7 cellular contexts compared by ENCODE assay signal in the genomic region with DNA sequence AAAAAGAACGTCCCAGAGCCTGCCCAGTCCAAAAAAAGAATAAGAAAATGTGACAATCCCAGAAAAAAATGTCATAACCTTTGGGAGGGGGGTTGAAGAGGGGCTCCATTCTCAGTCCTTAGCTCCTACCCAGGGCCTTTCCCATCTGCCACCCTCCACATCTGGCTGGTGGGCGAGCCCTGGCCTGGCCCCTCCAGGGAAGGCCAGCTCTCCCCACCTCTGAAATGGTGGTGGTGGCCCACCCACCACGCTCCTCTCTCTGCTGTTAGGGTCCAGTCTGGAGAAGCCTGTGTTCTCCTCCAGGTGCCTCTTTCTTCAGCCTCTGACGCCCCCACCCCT. TPM values are rescaled to one million over a fixed set of nuclear protein-coding genes. Genes with fewer than 3 reads are reported as not detected.
A peak's percentile ranks its signal among the peaks of the same experiment; 100 is the strongest.
DNase-seq lines count a peak whose midpoint lies in the region; ATAC-seq and TF ChIP-seq lines count a peak whose summit lies in the region.

No MANE protein-coding gene starts in this region.

- H3K4me3 ChIP-seq in iPS-20b (ENCODE audit: low read length), result peak overlapping the region; percentile 73

- peaks cover 8% of the 10 kb centered on the region; the same call in 1 of the 2 replicates for H3K4me1 Mint-ChIP-seq in HFFc6 (ENCODE audit: low read depth)
- peaks cover 21% of the 10 kb centered on the region for H3K4me1 Mint-ChIP-seq in activated T-helper 2 cell treated with anti-CD3 and anti-CD28 coated beads, Interferon-gamma antibody, Interleukin-2, Interleukin-4, amounts not matched to agents 10 μg/mL and 5 μg/mL and 100 μg/mL, durations not matched to agents 14 hours and 24 hours and 36 hours (ENCODE audit: low read depth)
- H3K4me1 Mint-ChIP-seq in stimulated activated naive B cell treated with anti-CD40 and anti-IgM and Interleukin-4, amounts not matched to agents 10 μg/mL and 1 μg/mL and 100 μg/mL, for 72 hours, result peaks cover 50 to 88% of the 10 kb centered on the region in 2 donors

- TF ChIP-seq CTCF in HFFc6 (IDR thresholded peaks at IDR 0.05), result no peak

- no peak for DNase-seq in HFFc6
- no peak for DNase-seq in activated T-helper 2 cell treated with anti-CD3 and anti-CD28 coated beads, Interferon-gamma antibody, Interleukin-2, Interleukin-4, amounts not matched to agents 10 μg/mL and 5 μg/mL and 100 μg/mL, durations not matched to agents 14 hours and 24 hours and 36 hours (ENCODE audit: low spot score)
- DNase-seq in stimulated activated naive B cell treated with anti-CD40 and anti-IgM and Interleukin-4, amounts not matched to agents 10 μg/mL and 1 μg/mL and 100 μg/mL, for 72 hours, result no peak
- DNase-seq in OCI-M1 (lab: John Stamatoyannopoulos, UW), result no peak

- no peaks in the 10 kb centered on the region for H3K36me3 Mint-ChIP-seq in HFFc6 (ENCODE audit: low read depth)
- peaks cover 18% of the 10 kb centered on the region for H3K36me3 Mint-ChIP-seq in activated T-helper 2 cell treated with anti-CD3 and anti-CD28 coated beads, Interferon-gamma antibody, Interleukin-2, Interleukin-4, amounts not matched to agents 10 μg/mL and 5 μg/mL and 100 μg/mL, durations not matched to agents 14 hours and 24 hours and 36 hours (ENCODE audit: low read depth)
- peaks cover 19 to 24% of the 10 kb centered on the region in 2 donors for H3K36me3 Mint-ChIP-seq in stimulated activated naive B cell treated with anti-CD40 and anti-IgM and Interleukin-4, amounts not matched to agents 10 μg/mL and 1 μg/mL and 100 μg/mL, for 72 hours

- ATAC-seq in stimulated activated naive B cell treated with anti-CD40 and anti-IgM and Interleukin-4, amounts not matched to agents 10 μg/mL and 1 μg/mL and 100 μg/mL, for 72 hours (replicated peaks), result no peak
- ATAC-seq in GM21447 (IDR thresholded peaks at IDR 0.05; ENCODE audit: unreplicated experiment) (no peak), GM21423 (IDR thresholded peaks at IDR 0.05; ENCODE audit: unreplicated experiment) (no peak)

- peaks cover 38% of the 10 kb centered on the region for H3K27me3 ChIP-seq in iPS-20b (ENCODE audit: insufficient read depth, low read length)

- H3K9me3 ChIP-seq in iPS-20b (ENCODE audit: insufficient read depth, low read depth, low read length), result no peaks in the 10 kb centered on the region

- no peak overlapping the region for H3K27ac Mint-ChIP-seq in HFFc6
- H3K27ac Mint-ChIP-seq in activated T-helper 2 cell treated with anti-CD3 and anti-CD28 coated beads, Interferon-gamma antibody, Interleukin-2, Interleukin-4, amounts not matched to agents 10 μg/mL and 5 μg/mL and 100 μg/mL, durations not matched to agents 14 hours and 24 hours and 36 hours, result peak overlapping the region; percentile 80
- peak overlapping the region; percentile 95 for H3K27ac Mint-ChIP-seq in stimulated activated naive B cell treated with anti-CD40 and anti-IgM and Interleukin-4, amounts not matched to agents 10 μg/mL and 1 μg/mL and 100 μg/mL, for 72 hours

- no peaks in the 10 kb centered on the region for H3K36me3 ChIP-seq in iPS-20b (ENCODE audit: insufficient read depth, low read depth, low read length)

- H3K27ac ChIP-seq in iPS-20b (ENCODE audit: low read length), result no peak overlapping the region

- peak overlapping the region; percentile 89 for H3K4me3 Mint-ChIP-seq in HFFc6
- H3K4me3 Mint-ChIP-seq in activated T-helper 2 cell treated with anti-CD3 and anti-CD28 coated beads, Interferon-gamma antibody, Interleukin-2, Interleukin-4, amounts not matched to agents 10 μg/mL and 5 μg/mL and 100 μg/mL, durations not matched to agents 14 hours and 24 hours and 36 hours (ENCODE audit: low read depth), result peak overlapping the region; percentile 95
- H3K4me3 Mint-ChIP-seq in stimulated activated naive B cell treated with anti-CD40 and anti-IgM and Interleukin-4, amounts not matched to agents 10 μg/mL and 1 μg/mL and 100 μg/mL, for 72 hours, result peak overlapping the region; percentile 94 to 97

- peaks cover 13% of the 10 kb centered on the region for H3K27me3 Mint-ChIP-seq in HFFc6 (ENCODE audit: insufficient read depth)
- peaks cover 18% of the 10 kb centered on the region for H3K27me3 Mint-ChIP-seq in activated T-helper 2 cell treated with anti-CD3 and anti-CD28 coated beads, Interferon-gamma antibody, Interleukin-2, Interleukin-4, amounts not matched to agents 10 μg/mL and 5 μg/mL and 100 μg/mL, durations not matched to agents 14 hours and 24 hours and 36 hours (ENCODE audit: low read depth)
- peaks cover 0 to 5% of the 10 kb centered on the region in 2 donors for H3K27me3 Mint-ChIP-seq in stimulated activated naive B cell treated with anti-CD40 and anti-IgM and Interleukin-4, amounts not matched to agents 10 μg/mL and 1 μg/mL and 100 μg/mL, for 72 hours

- H3K4me1 ChIP-seq in iPS-20b (ENCODE audit: insufficient read depth, low read length), result peaks cover 6% of the 10 kb centered on the region

- no peaks in the 10 kb centered on the region for H3K9me3 Mint-ChIP-seq in HFFc6
- H3K9me3 Mint-ChIP-seq in activated T-helper 2 cell treated with anti-CD3 and anti-CD28 coated beads, Interferon-gamma antibody, Interleukin-2, Interleukin-4, amounts not matched to agents 10 μg/mL and 5 μg/mL and 100 μg/mL, durations not matched to agents 14 hours and 24 hours and 36 hours, result no peaks in the 10 kb centered on the region
- no peaks in the 10 kb centered on the region for H3K9me3 Mint-ChIP-seq in stimulated activated naive B cell treated with anti-CD40 and anti-IgM and Interleukin-4, amounts not matched to agents 10 μg/mL and 1 μg/mL and 100 μg/mL, for 72 hours

- intact Hi-C loops in activated T-helper 2 cell treated with anti-CD3 and anti-CD28 coated beads, Interferon-gamma antibody, Interleukin-2, Interleukin-4, amounts not matched to agents 10 μg/mL and 5 μg/mL and 100 μg/mL, durations not matched to agents 14 hours and 24 hours and 36 hours (cut with micrococcal nuclease), result loop anchor here (2.0 to 5.0 kb wide), 2 partner anchors 16 to 97 kb away; a partner anchor contains a TSS

- peak overlapping the region; percentile 65; the same call in 1 of the 2 replicates for H3K9ac ChIP-seq in iPS-20b (ENCODE audit: low read depth, low read length)

RNA-seq across cellular contexts. Expression of a gene that starts 0.4 kb away (rescaled TPM):
- total RNA-seq in HFFc6 (2021; fragmentation: NEBNext Ultra II Directional; extraction: Animal tissue kit (Norgen Biotek cat#: 25700)), result 10 to 100 TPM; 11.0 to 16.3 (median 12.9) TPM
- 42.0 and 43.3 TPM in 2 replicates for total RNA-seq in activated T-helper 2 cell treated with anti-CD3 and anti-CD28 coated beads, Interferon-gamma antibody, Interleukin-2, Interleukin-4, amounts not matched to agents 10 μg/mL and 5 μg/mL and 100 μg/mL, durations not matched to agents 14 hours and 24 hours and 36 hours

RNA-seq across cellular contexts. Expression of a gene that starts 1.0 kb away (rescaled TPM):
- under 1 TPM; 0.27 to 1.00 (median 0.41) TPM for total RNA-seq in HFFc6 (2021; fragmentation: NEBNext Ultra II Directional; extraction: Animal tissue kit (Norgen Biotek cat#: 25700))
- 0.32 and 0.41 TPM in 2 replicates for total RNA-seq in activated T-helper 2 cell treated with anti-CD3 and anti-CD28 coated beads, Interferon-gamma antibody, Interleukin-2, Interleukin-4, amounts not matched to agents 10 μg/mL and 5 μg/mL and 100 μg/mL, durations not matched to agents 14 hours and 24 hours and 36 hours

RNA-seq across cellular contexts. Expression of a gene that starts 5.3 kb away (rescaled TPM):
- total RNA-seq in HFFc6 (2021; fragmentation: NEBNext Ultra II Directional; extraction: Animal tissue kit (Norgen Biotek cat#: 25700)), result not detected
- total RNA-seq in activated T-helper 2 cell treated with anti-CD3 and anti-CD28 coated beads, Interferon-gamma antibody, Interleukin-2, Interleukin-4, amounts not matched to agents 10 μg/mL and 5 μg/mL and 100 μg/mL, durations not matched to agents 14 hours and 24 hours and 36 hours, result 0.21 and 0.25 TPM in 2 replicates

RNA-seq across cellular contexts. Expression of a gene that starts 15.9 kb away (rescaled TPM):
- 10 to 100 TPM; 36.8 to 47.4 (median 41.5) TPM for total RNA-seq in HFFc6 (2021; fragmentation: NEBNext Ultra II Directional; extraction: Animal tissue kit (Norgen Biotek cat#: 25700))
- 49.0 and 49.9 TPM in 2 replicates for total RNA-seq in activated T-helper 2 cell treated with anti-CD3 and anti-CD28 coated beads, Interferon-gamma antibody, Interleukin-2, Interleukin-4, amounts not matched to agents 10 μg/mL and 5 μg/mL and 100 μg/mL, durations not matched to agents 14 hours and 24 hours and 36 hours

RNA-seq across cellular contexts. Expression of a gene that starts 28.5 kb away (rescaled TPM):
- total RNA-seq in HFFc6 (2021; fragmentation: NEBNext Ultra II Directional; extraction: Animal tissue kit (Norgen Biotek cat#: 25700)), result not detected
- total RNA-seq in activated T-helper 2 cell treated with anti-CD3 and anti-CD28 coated beads, Interferon-gamma antibody, Interleukin-2, Interleukin-4, amounts not matched to agents 10 μg/mL and 5 μg/mL and 100 μg/mL, durations not matched to agents 14 hours and 24 hours and 36 hours, result not detected in 2 replicates
